Comparison of ENCODE assay signal across 11 cellular contexts in genomic region chr10:55668326-55668922, GRCh38.
DNase-seq lines count a peak whose midpoint lies in the region; ATAC-seq and TF ChIP-seq lines count a peak whose summit lies in the region.
"Had no signal": no experiment of that assay in that cellular context is flagged by ENCODE, and none has a peak within 500 bp of the region (broad histone marks: within the 10 kb centered on the region; RNA-seq: fewer than 3 reads in every experiment).

No MANE protein-coding gene starts in this region.

- H3K4me3 Mint-ChIP-seq in activated naive CD4-positive, alpha-beta T cell treated with anti-CD3 and anti-CD28 coated beads for 36 hours = no peak overlapping the region
- H3K4me3 Mint-ChIP-seq: naive thymus-derived CD8-positive, alpha-beta T cell had no signal

- no peak overlapping the region for H3K4me2 ChIP-seq in Loucy (ENCODE audit: low read depth, low read length, poor library complexity, severe bottlenecking)

- peak; percentile 49 for DNase-seq in NCI-H82 (lab: John Stamatoyannopoulos, UW)
- DNase-seq in NCI-H82 treated with DMSO at 0.1 percent for 48 hours (lab: John Stamatoyannopoulos, UW; ENCODE audit: unreplicated experiment) = no peak
- DNase-seq in astrocyte of the spinal cord (ENCODE audit: low read depth, low spot score) = no peak
- DNase-seq in retinal pigment epithelial cell (ENCODE audit: low read depth) = peak; percentile 2
- no peak for DNase-seq in activated CD4-positive, alpha-beta T cell treated with anti-CD3 and anti-CD28 coated beads for 4 hours
- DNase-seq in activated naive CD4-positive, alpha-beta T cell treated with anti-CD3 and anti-CD28 coated beads for 36 hours = no peak
- DNase-seq: naive thymus-derived CD8-positive, alpha-beta T cell; stimulated activated CD4-positive, alpha-beta T cell treated with anti-CD3 and anti-CD28 coated beads, Interleukin-4, amount 100 ng/mL, for 24 hours had no signal

- CTCF ChIA-PET in activated naive CD4-positive, alpha-beta T cell treated with anti-CD3 and anti-CD28 coated beads for 36 hours (lab: Charles Lee) = interaction anchor here (0.6 kb wide), 1 partner anchor 97 kb away, joined by 3 read pairs; no protein-coding TSS in a partner anchor

- no peaks in the 10 kb centered on the region for H3F3A ChIP-seq in Loucy (ENCODE audit: low read depth)

- ATAC-seq in GM19463 (IDR thresholded peaks at IDR 0.05; ENCODE audit: unreplicated experiment) = no peak
- ATAC-seq: activated CD4-positive, CD25-positive, alpha-beta regulatory T cell treated with anti-CD3 and anti-CD28 coated beads, Interleukin-2, amount 50 U/mL, for 24 hours; naive thymus-derived CD8-positive, alpha-beta T cell had no signal

- H3K9me3 Mint-ChIP-seq in activated naive CD4-positive, alpha-beta T cell treated with anti-CD3 and anti-CD28 coated beads for 36 hours = peaks cover 16% of the 10 kb centered on the region

- intact Hi-C loops in activated naive CD4-positive, alpha-beta T cell treated with anti-CD3 and anti-CD28 coated beads for 36 hours (cut with micrococcal nuclease) = no loop called here

- no peaks in the 10 kb centered on the region for H3K36me3 ChIP-seq in Loucy (ENCODE audit: insufficient read depth, low read length)

- H3K79me2 ChIP-seq in Loucy (ENCODE audit: insufficient read depth, low read length) = no peaks in the 10 kb centered on the region

- H3K4me1 Mint-ChIP-seq in activated naive CD4-positive, alpha-beta T cell treated with anti-CD3 and anti-CD28 coated beads for 36 hours (ENCODE audit: low read depth) = no peaks in the 10 kb centered on the region
- H3K4me1 Mint-ChIP-seq: naive thymus-derived CD8-positive, alpha-beta T cell had no signal

- in situ Hi-C loops in astrocyte of the spinal cord (cut with HindIII; ENCODE audit: low sequenced_read_pairs) = no loop called here

- no peaks in the 10 kb centered on the region for H3K27me3 Mint-ChIP-seq in activated naive CD4-positive, alpha-beta T cell treated with anti-CD3 and anti-CD28 coated beads for 36 hours (ENCODE audit: low read depth)
- H3K27me3 Mint-ChIP-seq: naive thymus-derived CD8-positive, alpha-beta T cell had no signal

- no peaks in the 10 kb centered on the region for H3K27me3 ChIP-seq in Loucy (ENCODE audit: insufficient read depth, low read length, poor library complexity, severe bottlenecking)

- no peaks in the 10 kb centered on the region for H3K4me1 ChIP-seq in Loucy (ENCODE audit: insufficient read depth, low read length, poor library complexity, severe bottlenecking)

- no peak overlapping the region for H2AFZ ChIP-seq in Loucy (ENCODE audit: low read length)

- H3K36me3 Mint-ChIP-seq in activated naive CD4-positive, alpha-beta T cell treated with anti-CD3 and anti-CD28 coated beads for 36 hours (ENCODE audit: low read depth) = no peaks in the 10 kb centered on the region
- H3K36me3 Mint-ChIP-seq: naive thymus-derived CD8-positive, alpha-beta T cell had no signal

- H3K27ac Mint-ChIP-seq in activated naive CD4-positive, alpha-beta T cell treated with anti-CD3 and anti-CD28 coated beads for 36 hours = no peak overlapping the region
- H3K27ac Mint-ChIP-seq: naive thymus-derived CD8-positive, alpha-beta T cell had no signal

- no peaks in the 10 kb centered on the region for H3K9me2 ChIP-seq in Loucy (replicated peaks; ENCODE audit: low read depth, low read length)

- H3K4me3 ChIP-seq in Loucy (ENCODE audit: low read length, poor library complexity, severe bottlenecking) (no peak overlapping the region), astrocyte of the spinal cord (ENCODE audit: low read depth, low read length) (no peak overlapping the region), retinal pigment epithelial cell (ENCODE audit: low read length) (no peak overlapping the region)

- no peaks in the 10 kb centered on the region for H4K20me1 ChIP-seq in Loucy (ENCODE audit: insufficient read depth, low read length, poor library complexity, severe bottlenecking)

- TF ChIP-seq CTCF in Loucy (conservative IDR thresholded peaks at IDR 0.05; ENCODE audit: low read length) (peak; percentile 56), astrocyte of the spinal cord (IDR thresholded peaks at IDR 0.05; ENCODE audit: low read depth, low read length) (peak; percentile 11), retinal pigment epithelial cell (conservative IDR thresholded peaks at IDR 0.05; ENCODE audit: low read depth, low read length) (peak; percentile 58)

- H3K9ac ChIP-seq in Loucy (ENCODE audit: low read depth, low read length, poor library complexity, severe bottlenecking) = no peak overlapping the region

- H3K9me3 ChIP-seq in Loucy (ENCODE audit: insufficient read depth, low read depth, low read length) = no peaks in the 10 kb centered on the region

Comparison
In these comparisons a context has a peak if more than half of its experiments do, and no peak if none do; other contexts are left out.
1. DNase-seq: peak in NCI-H82 (single experiment) and retinal pigment epithelial cell (single experiment); none in NCI-H82 treated with DMSO at 0.1 percent for 48 hours (single experiment), astrocyte of the spinal cord (single experiment), activated CD4-positive, alpha-beta T cell treated with anti-CD3 and anti-CD28 coated beads for 4 hours (0 of 2) and activated naive CD4-positive, alpha-beta T cell treated with anti-CD3 and anti-CD28 coated beads for 36 hours (single experiment).
2. Peak in every context shown above with its lines, with median percentiles within 50 percentile points of each other: CTCF ChIP-seq.